In the genomic region with DNA sequence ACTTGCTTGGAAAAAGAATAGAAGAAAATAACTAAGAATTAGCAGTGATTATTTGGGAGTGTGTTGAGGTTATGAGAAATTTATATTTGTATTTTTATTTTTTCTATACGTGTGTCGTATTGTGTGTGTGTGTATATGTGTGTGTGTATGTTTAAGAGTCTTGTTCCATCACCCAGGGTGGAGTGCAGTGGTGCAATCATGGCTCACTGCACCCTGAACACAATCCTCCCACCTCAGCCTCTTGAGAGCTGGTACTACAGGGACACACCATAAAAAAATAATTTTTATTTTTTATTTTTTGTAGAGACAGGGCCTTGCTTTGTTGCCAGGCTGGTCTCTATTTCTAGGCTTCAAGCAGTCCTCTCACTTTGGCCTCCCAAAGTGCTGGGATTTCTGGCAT, we compare ENCODE assay signal across 21 cellular contexts.
DNase-seq lines count a peak whose midpoint lies in the region; ATAC-seq, FAIRE-seq and TF ChIP-seq lines count a peak whose summit lies in the region.
"Had no signal": no experiment of that assay in that cellular context is flagged by ENCODE, and none has a peak within 500 bp of the region (broad histone marks: within the 10 kb centered on the region; RNA-seq: fewer than 3 reads in every experiment).

No MANE protein-coding gene starts in this region.

- DNase-seq in A549 (ENCODE audit: low read depth in 1 of 2, low spot score in 1 of 2): no peak
- DNase-seq in H1 (ENCODE audit: low read depth in 1 of 2, low spot score in 2 of 2): no peak
- DNase-seq in sigmoid colon: no peak
- DNase-seq in testis: no peak
- no peak for DNase-seq in Ammon's horn (ENCODE audit: low spot score)
- no peak for DNase-seq in hippocampal formation (lab: John Stamatoyannopoulos, UW)
- DNase-seq: ACHN; Caco-2; Calu3; CD4-positive, alpha-beta T cell; CD8-positive, alpha-beta T cell; DMS79 treated with DMSO at 0.1 percent for 48 hours; GF-D8 had no signal

- CTCF ChIA-PET in A549 (lab: Yijun Ruan, JAX) (interaction anchor here (1.2 kb wide), 1 partner anchor 61 kb away, joined by 3 read pairs; no protein-coding TSS in a partner anchor), H1 (lab: Charles Lee; ENCODE audit: partially characterized antibody) (interaction anchor here (1.5 kb wide), 1 partner anchor 86 kb away, joined by 4 read pairs; no protein-coding TSS in a partner anchor)

- H2AFZ ChIP-seq in H1 (ENCODE audit: low read length): no peak overlapping the region

- TF ChIP-seq CTCF in A549 (IDR thresholded peaks at IDR 0.05) (no peak), H1 (IDR thresholded peaks at IDR 0.05; ENCODE audit: control extremely low read depth in 1 of 3, insufficient read depth in 1 of 3, low read depth in 1 of 3, low read length in 3 of 3) (no peak), sigmoid colon (IDR thresholded peaks at IDR 0.05) (no peak), testis (IDR thresholded peaks at IDR 0.05) (no peak)

- H3K27ac ChIP-seq in A549 (peak overlapping the region; percentile 4 to 73; a peak in 5 of 6 replicates), H1 (ENCODE audit: low read depth, low read length) (no peak overlapping the region), sigmoid colon (peak overlapping the region; percentile 5 to 90 (median 79)), testis (no peak overlapping the region)
- H3K27ac ChIP-seq: 22Rv1; BLaER1 treated with 17β-estradiol and CSF1 and Interleukin-3, amounts not matched to agents 10 nM and 100 nM; C4-2B had no signal

- no peaks in the 10 kb centered on the region for H3K27me3 ChIP-seq in H1 (replicated peaks in 1 of 4; ENCODE audit: control insufficient read depth in 3 of 4, extremely low read depth in 1 of 4, insufficient read depth in 3 of 4, low read length in 3 of 4)
- no peaks in the 10 kb centered on the region for H3K27me3 ChIP-seq in sigmoid colon
- no peaks in the 10 kb centered on the region for H3K27me3 ChIP-seq in testis
- H3K27me3 ChIP-seq: BLaER1 treated with 17β-estradiol and CSF1 and Interleukin-3, amounts not matched to agents 10 nM and 100 nM had no signal

- H3K79me1 ChIP-seq in H1 (ENCODE audit: low read depth, low read length): no peaks in the 10 kb centered on the region

- TF ChIP-seq EP300 in A549 (IDR thresholded peaks at IDR 0.05) (no peak), H1 (IDR thresholded peaks at IDR 0.05; ENCODE audit: borderline replicate concordance in 1 of 2, low read depth in 2 of 2, low read length in 2 of 2) (no peak), sigmoid colon (IDR thresholded peaks at IDR 0.05) (no peak)

- H2BK15ac ChIP-seq in H1 (ENCODE audit: low read length): no peak overlapping the region

- no peak overlapping the region for H2BK12ac ChIP-seq in H1 (ENCODE audit: low read depth, low read length)

- no peak overlapping the region for H3K23ac ChIP-seq in H1 (ENCODE audit: insufficient read length)

- H3K14ac ChIP-seq in H1 (ENCODE audit: insufficient read length): no peak overlapping the region

- H3K9ac ChIP-seq in H1 (replicated peaks in 1 of 4; ENCODE audit: extremely low read depth in 1 of 4, low read depth in 3 of 4, low read length in 3 of 4): no peak overlapping the region
- H3K9ac ChIP-seq: BLaER1 treated with 17β-estradiol and CSF1 and Interleukin-3, amounts not matched to agents 10 nM and 100 nM had no signal

- TF ChIP-seq POLR2A in A549 (IDR thresholded peaks at IDR 0.05; ENCODE audit: low read length) (no peak), H1 (IDR thresholded peaks at IDR 0.05; ENCODE audit: control extremely low read depth in 1 of 2, low read depth in 2 of 2, low read length in 2 of 2) (no peak), sigmoid colon (IDR thresholded peaks at IDR 0.05) (no peak), testis (IDR thresholded peaks at IDR 0.05) (no peak)

- H3K4me2 ChIP-seq in A549 (peak overlapping the region; percentile 26; the same call in 2 of the 3 replicates), H1 (ENCODE audit: insufficient read depth in 1 of 2, low read depth in 2 of 2, low read length in 2 of 2) (no peak overlapping the region)
- H3K4me2 ChIP-seq: BLaER1 treated with 17β-estradiol and CSF1 and Interleukin-3, amounts not matched to agents 10 nM and 100 nM had no signal

- no peak for TF ChIP-seq RAD21 in A549 (conservative IDR thresholded peaks at IDR 0.05 in 1 of 2, IDR thresholded peaks at IDR 0.05 in 1 of 2)
- TF ChIP-seq RAD21 in H1 (IDR thresholded peaks at IDR 0.05 in 1 of 2, conservative IDR thresholded peaks at IDR 0.05 in 1 of 2; ENCODE audit: low read depth in 2 of 2, low read length in 2 of 2): no peak

- H4K8ac ChIP-seq in H1 (ENCODE audit: extremely low read depth, insufficient read depth, low read length): no peak overlapping the region

- H4K20me1 ChIP-seq in H1 (replicated peaks in 1 of 2; ENCODE audit: control insufficient read depth in 1 of 2, insufficient read depth in 2 of 2, low read length in 2 of 2): no peaks in the 10 kb centered on the region
- H4K20me1 ChIP-seq: BLaER1 treated with 17β-estradiol and CSF1 and Interleukin-3, amounts not matched to agents 10 nM and 100 nM had no signal

- no peak overlapping the region for H3K18ac ChIP-seq in H1 (ENCODE audit: extremely low read depth, low read length)

- H3K23me2 ChIP-seq in H1 (ENCODE audit: low read depth, low read length): no peaks in the 10 kb centered on the region

- no peak overlapping the region for H4K5ac ChIP-seq in H1 (ENCODE audit: insufficient read length, low read depth, low read length)

- FAIRE-seq in A549 (lab: Jason Lieb, UNC): no peak
- no peak for FAIRE-seq in H1 (lab: Jason Lieb, UNC)
- FAIRE-seq in islet of Langerhans (lab: Jason Lieb, UNC): peak; percentile 47
- FAIRE-seq: D721Med, G401.6, GM12891, GM19239 had no signal

- WGBS in A549 (ENCODE audit: missing lambda C conversion rate): 92% methylated on average over 2 of the region's 2 CpGs
- 93 to 100% methylated on average over 2 of the region's 2 CpGs for WGBS in H1 (ENCODE audit: extremely low coverage in 1 of 2, insufficient coverage in 1 of 2, insufficient read length in 1 of 2, insufficient replicate concordance in 2 of 2, low coverage in 1 of 2, low lambda C conversion rate in 2 of 2, missing lambda C conversion rate in 1 of 2), 2 experiments
- WGBS in sigmoid colon, 2 donors: 93 to 94% methylated on average over 2 of the region's 2 CpGs
- 90 to 95% methylated on average over 2 of the region's 2 CpGs for WGBS in testis, 2 donors

- POLR2A ChIA-PET in A549 (lab: Yijun Ruan, JAX) (interaction anchor here (0.6 kb wide), 1 partner anchor 139 kb away, joined by 4 read pairs; no protein-coding TSS in a partner anchor), H1 (lab: Charles Lee; ENCODE audit: partially characterized antibody) (no interaction called here)

- peaks cover 91% of the 10 kb centered on the region for H3K4me1 ChIP-seq in A549
- no peaks in the 10 kb centered on the region for H3K4me1 ChIP-seq in H1 (replicated peaks in 1 of 4; ENCODE audit: control insufficient read depth in 3 of 4, insufficient read depth in 4 of 4, low read length in 3 of 4)
- H3K4me1 ChIP-seq in sigmoid colon: peaks cover 0 to 77% (median 46%) of the 10 kb centered on the region in 4 donors
- H3K4me1 ChIP-seq in testis: no peaks in the 10 kb centered on the region
- H3K4me1 ChIP-seq: BLaER1 treated with 17β-estradiol and CSF1 and Interleukin-3, amounts not matched to agents 10 nM and 100 nM had no signal

- ATAC-seq in A549: no peak
- ATAC-seq: CD8-positive, alpha-beta T cell had no signal

- H2BK120ac ChIP-seq in H1 (replicated peaks; ENCODE audit: low read depth, low read length): no peak overlapping the region

- H3K4me3 ChIP-seq in A549 (no peak overlapping the region), H1 (ENCODE audit: extremely low read depth in 1 of 4, insufficient read depth in 2 of 4, low read depth in 3 of 4, low read length in 4 of 4) (no peak overlapping the region), sigmoid colon (no peak overlapping the region), testis (no peak overlapping the region)
- H3K4me3 ChIP-seq: BLaER1 treated with 17β-estradiol and CSF1 and Interleukin-3, amounts not matched to agents 10 nM and 100 nM had no signal

- no peak overlapping the region for H4K91ac ChIP-seq in H1 (replicated peaks; ENCODE audit: insufficient read length, low read length)

- no peaks in the 10 kb centered on the region for H3K79me2 ChIP-seq in H1 (ENCODE audit: control insufficient read depth in 1 of 2, insufficient read depth in 2 of 2, low read length in 2 of 2)

- no peak overlapping the region for H3K4ac ChIP-seq in H1 (replicated peaks; ENCODE audit: insufficient read length, low read depth, low read length)

- H3K56ac ChIP-seq in H1 (replicated peaks; ENCODE audit: insufficient read length, low read depth, low read length): peak overlapping the region; percentile 9

- no peak overlapping the region for H2BK5ac ChIP-seq in H1 (ENCODE audit: low read depth, low read length)

- H3K36me3 ChIP-seq in H1 (ENCODE audit: control insufficient read depth in 2 of 4, insufficient read depth in 4 of 4, low read length in 3 of 4): no peaks in the 10 kb centered on the region
- H3K36me3 ChIP-seq in sigmoid colon: no peaks in the 10 kb centered on the region
- H3K36me3 ChIP-seq in testis (ENCODE audit: low read depth, missing control alignments): no peaks in the 10 kb centered on the region
- H3K36me3 ChIP-seq: BLaER1 treated with 17β-estradiol and CSF1 and Interleukin-3, amounts not matched to agents 10 nM and 100 nM had no signal

- H3K9me3 ChIP-seq in A549: no peaks in the 10 kb centered on the region
- no peaks in the 10 kb centered on the region for H3K9me3 ChIP-seq in H1 (ENCODE audit: insufficient read depth in 2 of 2, low read depth in 1 of 2, low read length in 1 of 2)
- no peaks in the 10 kb centered on the region for H3K9me3 ChIP-seq in sigmoid colon
- no peaks in the 10 kb centered on the region for H3K9me3 ChIP-seq in testis
- H3K9me3 ChIP-seq: Caco-2 had no signal

- intact Hi-C loops in sigmoid colon (cut with DNase I): no loop called here
- intact Hi-C loops in testis (cut with DNase I; ENCODE audit: low total_unique reads): no loop called here

- no peak overlapping the region for H2AK5ac ChIP-seq in H1 (ENCODE audit: low read depth, low read length)

- no peak overlapping the region for H2BK20ac ChIP-seq in H1 (ENCODE audit: low read length)

TF ChIP-seq in H1, 55 proteins besides CTCF, POLR2A, EP300 and RAD21:
- no peak for TF ChIP-seq HDAC6 (IDR thresholded peaks at IDR 0.05; ENCODE audit: low read depth, low read length)
- TF ChIP-seq NRF1 (IDR thresholded peaks at IDR 0.05; ENCODE audit: low read depth, low read length): no peak
- no peak for TF ChIP-seq KDM4A (IDR thresholded peaks at IDR 0.05; ENCODE audit: low read depth, low read length, severe bottlenecking)
- no peak for TF ChIP-seq BACH1 (IDR thresholded peaks at IDR 0.05; ENCODE audit: low read length)

Comparison
In these comparisons a context has a peak if more than half of its experiments do, and no peak if none do; other contexts are left out.
1. H3K27ac ChIP-seq: peak in A549 (2 of 2) and sigmoid colon (4 of 4); none in H1 (single experiment) and testis (0 of 2).